Comparison of ENCODE assay signal across 18 cellular contexts in genomic region chr3:4778740-4779139, GRCh38.
DNase-seq lines count a peak whose midpoint lies in the region; ATAC-seq and TF ChIP-seq lines count a peak whose summit lies in the region.
"Had no signal": no experiment of that assay in that cellular context is flagged by ENCODE, and none has a peak within 500 bp of the region (broad histone marks: within the 10 kb centered on the region; RNA-seq: fewer than 3 reads in every experiment).

No MANE protein-coding gene starts in this region.

- H3K27ac Mint-ChIP-seq in CD8-positive, alpha-beta memory T cell, result peak overlapping the region in 5 of 8 donors; percentile 1 to 73 (median 14)
- peak overlapping the region; percentile 80 for H3K27ac Mint-ChIP-seq in activated naive CD8-positive, alpha-beta T cell treated with anti-CD3 and anti-CD28 coated beads, Interleukin-2, amount 10 ng/mL, durations not matched to agents 7 days and 5 days
- H3K27ac Mint-ChIP-seq in mesothelial cell of epicardium (peak overlapping the region; percentile 15), T-helper 17 cell (no peak overlapping the region)

- no peaks in the 10 kb centered on the region for H3K4me1 ChIP-seq in CD8-positive, alpha-beta memory T cell (ENCODE audit: insufficient read depth, low read length)
- H3K4me1 ChIP-seq in RWPE2 (ENCODE audit: insufficient read depth, poor library complexity, severe bottlenecking), result peaks cover 28% of the 10 kb centered on the region

- H3K27me3 Mint-ChIP-seq in CD8-positive, alpha-beta memory T cell, result peaks cover 0 to 2% of the 10 kb centered on the region in 2 donors
- H3K27me3 Mint-ChIP-seq in activated naive CD8-positive, alpha-beta T cell treated with anti-CD3 and anti-CD28 coated beads, Interleukin-2, amount 10 ng/mL, durations not matched to agents 7 days and 5 days, result no peaks in the 10 kb centered on the region
- H3K27me3 Mint-ChIP-seq in mesothelial cell of epicardium (ENCODE audit: low read depth), result no peaks in the 10 kb centered on the region
- H3K27me3 Mint-ChIP-seq in T-helper 17 cell, result no peaks in the 10 kb centered on the region

- no peak overlapping the region for H3K4me3 Mint-ChIP-seq in CD8-positive, alpha-beta memory T cell
- H3K4me3 Mint-ChIP-seq in activated naive CD8-positive, alpha-beta T cell treated with anti-CD3 and anti-CD28 coated beads, Interleukin-2, amount 10 ng/mL, durations not matched to agents 7 days and 5 days, result no peak overlapping the region
- H3K4me3 Mint-ChIP-seq in mesothelial cell of epicardium (no peak overlapping the region), T-helper 17 cell (no peak overlapping the region)

- H3K9me3 Mint-ChIP-seq in CD8-positive, alpha-beta memory T cell, result no peaks in the 10 kb centered on the region
- peaks cover 5% of the 10 kb centered on the region for H3K9me3 Mint-ChIP-seq in activated naive CD8-positive, alpha-beta T cell treated with anti-CD3 and anti-CD28 coated beads, Interleukin-2, amount 10 ng/mL, durations not matched to agents 7 days and 5 days
- H3K9me3 Mint-ChIP-seq in mesothelial cell of epicardium, result no peaks in the 10 kb centered on the region

- no peaks in the 10 kb centered on the region for H3K9me3 ChIP-seq in CD8-positive, alpha-beta memory T cell (ENCODE audit: low read length)
- peaks cover 2% of the 10 kb centered on the region for H3K9me3 ChIP-seq in RWPE2 (ENCODE audit: severe bottlenecking)
- no peaks in the 10 kb centered on the region for H3K9me3 ChIP-seq in T-helper 17 cell (ENCODE audit: control insufficient read depth, low read length, poor library complexity, severe bottlenecking)
- H3K9me3 ChIP-seq: MG63 had no signal

- peaks cover 0 to 24% (median 3%) of the 10 kb centered on the region in 3 donors for H3K4me1 Mint-ChIP-seq in CD8-positive, alpha-beta memory T cell
- H3K4me1 Mint-ChIP-seq in activated naive CD8-positive, alpha-beta T cell treated with anti-CD3 and anti-CD28 coated beads, Interleukin-2, amount 10 ng/mL, durations not matched to agents 7 days and 5 days, result peaks cover 22% of the 10 kb centered on the region
- peaks cover 44% of the 10 kb centered on the region for H3K4me1 Mint-ChIP-seq in mesothelial cell of epicardium
- H3K4me1 Mint-ChIP-seq in T-helper 17 cell, result peaks cover 17% of the 10 kb centered on the region

- H3K4me3 ChIP-seq in CD8-positive, alpha-beta memory T cell (ENCODE audit: low read length), result no peak overlapping the region
- H3K4me3 ChIP-seq in RWPE2 (ENCODE audit: severe bottlenecking), result no peak overlapping the region
- H3K4me3 ChIP-seq: MG63 had no signal

- POLR2A ChIA-PET in CD8-positive, alpha-beta memory T cell (lab: Charles Lee), result no interaction called here
- POLR2A ChIA-PET in activated naive CD8-positive, alpha-beta T cell treated with anti-CD3 and anti-CD28 coated beads, Interleukin-2, amount 10 ng/mL, durations not matched to agents 7 days and 5 days (lab: Charles Lee), result no interaction called here

- peaks cover 7% of the 10 kb centered on the region for H3K36me3 ChIP-seq in CD8-positive, alpha-beta memory T cell (ENCODE audit: insufficient read depth, low read length)
- H3K36me3 ChIP-seq in RWPE2 (ENCODE audit: low read depth), result no peaks in the 10 kb centered on the region
- H3K36me3 ChIP-seq: MG63 had no signal

- H3K27me3 ChIP-seq in CD8-positive, alpha-beta memory T cell (ENCODE audit: insufficient read depth, low read length, poor library complexity, severe bottlenecking), result no peaks in the 10 kb centered on the region
- no peaks in the 10 kb centered on the region for H3K27me3 ChIP-seq in RWPE2 (ENCODE audit: insufficient read depth, poor library complexity, severe bottlenecking)
- H3K27me3 ChIP-seq: MG63 had no signal

- ATAC-seq in RWPE2 (ENCODE audit: low read depth) (no peak), HG03378 (IDR thresholded peaks at IDR 0.05; ENCODE audit: unreplicated experiment) (no peak), GM21526 (IDR thresholded peaks at IDR 0.05; ENCODE audit: low FRiP score, unreplicated experiment) (no peak), T-helper 17 cell (no peak)
- ATAC-seq in activated naive CD8-positive, alpha-beta T cell treated with anti-CD3 and anti-CD28 coated beads, Interleukin-2, amount 10 ng/mL, durations not matched to agents 7 days and 5 days (ENCODE audit: low read depth), result peak; percentile 65
- ATAC-seq: HepG2 had no signal

- H3K36me3 Mint-ChIP-seq in CD8-positive, alpha-beta memory T cell, result peaks cover 11 to 83% (median 38%) of the 10 kb centered on the region in 3 donors
- H3K36me3 Mint-ChIP-seq in activated naive CD8-positive, alpha-beta T cell treated with anti-CD3 and anti-CD28 coated beads, Interleukin-2, amount 10 ng/mL, durations not matched to agents 7 days and 5 days, result peaks cover 66% of the 10 kb centered on the region
- H3K36me3 Mint-ChIP-seq in mesothelial cell of epicardium (no peaks in the 10 kb centered on the region), T-helper 17 cell (ENCODE audit: low read depth) (peaks cover 8% of the 10 kb centered on the region)

- CTCF ChIA-PET in CD8-positive, alpha-beta memory T cell (lab: Charles Lee), result interaction anchor here (0.6 kb wide), 1 partner anchor 266 kb away, joined by 3 read pairs; no protein-coding TSS in a partner anchor

- no peak overlapping the region for H3K27ac ChIP-seq in CD8-positive, alpha-beta memory T cell (ENCODE audit: low read depth, low read length)
- H3K27ac ChIP-seq in RWPE2 (ENCODE audit: poor library complexity, severe bottlenecking), result peak overlapping the region; percentile 66
- H3K27ac ChIP-seq: C4-2B had no signal

- TF ChIP-seq CTCF in RWPE2 (IDR thresholded peaks at IDR 0.05; ENCODE audit: poor library complexity, severe bottlenecking) (no peak), mesothelial cell of epicardium (IDR thresholded peaks at IDR 0.05; ENCODE audit: unreplicated experiment) (no peak)

- DNase-seq in CD8-positive, alpha-beta memory T cell, result no peak
- DNase-seq in RWPE2 (ENCODE audit: low spot score), result no peak
- no peak for DNase-seq in activated naive CD8-positive, alpha-beta T cell treated with anti-CD3 and anti-CD28 coated beads, Interleukin-2, amount 10 ng/mL, durations not matched to agents 7 days and 5 days
- no peak for DNase-seq in mesothelial cell of epicardium (ENCODE audit: low spot score in 2 of 2, unreplicated experiment in 2 of 2)
- no peak for DNase-seq in T-helper 17 cell
- DNase-seq: DMS 273 treated with DMSO at 0.1 percent for 48 hours, GF-D8, GOT3, KG1, MG63, NCI-H1092 treated with DMSO at 0.1 percent for 48 hours, NCI-H2107, NCI-H2227 treated with DMSO at 0.1 percent for 48 hours, NCI-H524 treated with DMSO at 0.1 percent for 48 hours had no signal
